Comparison of ENCODE assay signal across 8 cellular contexts in the genomic region with DNA sequence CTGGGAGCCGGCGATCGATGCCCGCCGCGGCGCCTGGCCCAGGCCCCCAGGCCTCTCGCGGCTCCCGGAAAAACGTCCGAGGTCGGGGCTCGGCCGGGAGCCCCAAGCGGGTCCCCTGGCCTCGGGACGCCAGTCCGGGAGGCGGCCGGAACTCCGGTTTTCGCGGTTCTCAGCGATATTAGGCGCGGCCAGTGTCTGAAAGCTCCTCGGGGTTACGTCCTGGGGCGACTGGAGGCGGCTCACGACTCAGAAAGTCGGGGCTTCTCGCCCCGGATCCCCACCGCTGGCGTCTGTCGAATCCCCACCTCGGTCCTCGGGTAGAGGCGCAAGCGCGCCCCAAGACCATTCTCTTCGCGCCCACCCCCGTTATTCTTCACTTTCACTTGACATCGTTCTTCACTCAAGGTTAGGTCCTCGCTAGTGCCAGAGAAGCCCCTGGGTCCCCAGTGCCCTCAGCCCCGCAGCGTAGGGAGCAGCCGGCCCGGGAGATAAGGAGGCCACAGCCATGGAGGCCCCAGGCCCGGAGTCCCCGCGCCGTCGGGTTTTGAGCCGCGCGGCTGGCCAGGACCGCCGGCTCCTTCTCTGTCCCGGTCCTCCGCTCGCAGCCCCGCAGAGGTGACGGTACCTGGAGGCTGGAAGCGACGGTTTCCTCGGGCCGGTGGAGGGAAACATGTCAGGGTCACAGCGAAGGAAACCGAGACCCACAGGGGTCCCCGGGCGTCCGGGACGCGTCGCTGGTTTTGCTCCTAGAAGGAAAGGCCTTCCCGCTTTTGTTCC. TPM values are rescaled to one million over a fixed set of nuclear protein-coding genes. Genes with fewer than 3 reads are reported as not detected.
DNase-seq lines count a peak whose midpoint lies in the region; ATAC-seq and TF ChIP-seq lines count a peak whose summit lies in the region.

No MANE protein-coding gene starts in this region.

- no peaks in the 10 kb centered on the region for H3K36me3 ChIP-seq in lower lobe of right lung

- intact Hi-C loops in activated CD4-positive, alpha-beta T cell treated with anti-CD3 and anti-CD28 coated beads for 36 hours (cut with DNase I, micrococcal nuclease) = loop anchor here (1.0 to 5.0 kb wide), 9 partner anchors 24 to 844 kb away; a partner anchor contains a TSS
- intact Hi-C loops in dendritic cell treated with granulocyte-macrophage colony-stimulating factor and Interleukin-4, amounts not matched to agents 40 ng/mL and 50 ng/mL, for 4 days (cut with micrococcal nuclease) = loop anchor here (1.0 to 10.0 kb wide), 5 partner anchors 24 to 758 kb away; a partner anchor contains a TSS
- intact Hi-C loops in lower lobe of right lung (cut with DNase I) = no loop called here

- peak overlapping the region; percentile 93 for H3K4me3 Mint-ChIP-seq in activated CD4-positive, alpha-beta T cell treated with anti-CD3 and anti-CD28 coated beads for 36 hours
- peak overlapping the region; percentile 93 for H3K4me3 Mint-ChIP-seq in dendritic cell treated with granulocyte-macrophage colony-stimulating factor and Interleukin-4, amounts not matched to agents 40 ng/mL and 50 ng/mL, for 4 days

- H3K36me3 Mint-ChIP-seq in activated CD4-positive, alpha-beta T cell treated with anti-CD3 and anti-CD28 coated beads for 36 hours (ENCODE audit: low read depth) = peaks cover 8% of the 10 kb centered on the region
- H3K36me3 Mint-ChIP-seq in dendritic cell treated with granulocyte-macrophage colony-stimulating factor and Interleukin-4, amounts not matched to agents 40 ng/mL and 50 ng/mL, for 4 days (ENCODE audit: low read depth) = peaks cover 19% of the 10 kb centered on the region

- H3K9me3 ChIP-seq in lower lobe of right lung = no peaks in the 10 kb centered on the region

- CTCF ChIA-PET in activated CD4-positive, alpha-beta T cell treated with anti-CD3 and anti-CD28 coated beads for 36 hours (lab: Charles Lee) = interaction anchor here (0.6 to 1.4 kb wide), 4 partner anchors 17 to 757 kb away, joined by 3 to 4 read pairs (median 3); a partner anchor contains a TSS

- peak; percentile 1 for ATAC-seq in GM18520 (IDR thresholded peaks at IDR 0.05; ENCODE audit: unreplicated experiment)
- peak; percentile 28 for ATAC-seq in HG03025 (IDR thresholded peaks at IDR 0.05; ENCODE audit: low FRiP score, unreplicated experiment)
- ATAC-seq in activated CD4-positive, alpha-beta T cell treated with anti-CD3 and anti-CD28 coated beads for 36 hours = peak; percentile 22
- ATAC-seq in lower lobe of right lung = peak; percentile 77 to 79

- peak overlapping the region; percentile 95 for H3K27ac ChIP-seq in lower lobe of right lung

- H3K4me3 ChIP-seq in lower lobe of right lung = peak overlapping the region; percentile 72

- peaks cover 9% of the 10 kb centered on the region for H3K27me3 Mint-ChIP-seq in activated CD4-positive, alpha-beta T cell treated with anti-CD3 and anti-CD28 coated beads for 36 hours
- peaks cover 5% of the 10 kb centered on the region for H3K27me3 Mint-ChIP-seq in dendritic cell treated with granulocyte-macrophage colony-stimulating factor and Interleukin-4, amounts not matched to agents 40 ng/mL and 50 ng/mL, for 4 days

- H3K27me3 ChIP-seq in lower lobe of right lung (ENCODE audit: low read depth) = no peaks in the 10 kb centered on the region

- peak; percentile 59 for DNase-seq in activated CD4-positive, alpha-beta T cell treated with anti-CD3 and anti-CD28 coated beads for 36 hours
- DNase-seq in lower lobe of right lung (peak; percentile 67), cortex of kidney (lab: John Stamatoyannopoulos, UW) (no peak), NCI-H526 treated with DMSO at 0.1 percent for 48 hours (lab: John Stamatoyannopoulos, UW) (no peak)
- peak; percentile 23 to 30 for DNase-seq in stimulated activated CD4-positive, alpha-beta T cell treated with anti-CD3 and anti-CD28 coated beads, Interleukin-4, amount 100 ng/mL, for 48 hours (ENCODE audit: low read depth in 2 of 2)

- POLR2A ChIA-PET in activated CD4-positive, alpha-beta T cell treated with anti-CD3 and anti-CD28 coated beads for 36 hours (lab: Charles Lee) = interaction anchor here (1.9 kb wide), 1 partner anchor 24 kb away, joined by 6 read pairs; no protein-coding TSS in a partner anchor

- H3K27ac Mint-ChIP-seq in activated CD4-positive, alpha-beta T cell treated with anti-CD3 and anti-CD28 coated beads for 36 hours = peak overlapping the region; percentile 91
- peak overlapping the region; percentile 99 for H3K27ac Mint-ChIP-seq in dendritic cell treated with granulocyte-macrophage colony-stimulating factor and Interleukin-4, amounts not matched to agents 40 ng/mL and 50 ng/mL, for 4 days

- no peaks in the 10 kb centered on the region for H3K9me3 Mint-ChIP-seq in activated CD4-positive, alpha-beta T cell treated with anti-CD3 and anti-CD28 coated beads for 36 hours (ENCODE audit: low read depth)
- H3K9me3 Mint-ChIP-seq in dendritic cell treated with granulocyte-macrophage colony-stimulating factor and Interleukin-4, amounts not matched to agents 40 ng/mL and 50 ng/mL, for 4 days = no peaks in the 10 kb centered on the region

- peaks cover 13% of the 10 kb centered on the region for H3K4me1 ChIP-seq in lower lobe of right lung

- no peak for TF ChIP-seq CTCF in lower lobe of right lung (IDR thresholded peaks at IDR 0.05)

- H3K4me1 Mint-ChIP-seq in activated CD4-positive, alpha-beta T cell treated with anti-CD3 and anti-CD28 coated beads for 36 hours = peaks cover 27% of the 10 kb centered on the region
- H3K4me1 Mint-ChIP-seq in dendritic cell treated with granulocyte-macrophage colony-stimulating factor and Interleukin-4, amounts not matched to agents 40 ng/mL and 50 ng/mL, for 4 days (ENCODE audit: low read depth) = peaks cover 11% of the 10 kb centered on the region

RNA-seq across cellular contexts. Expression of a gene that starts 35.2 kb away (rescaled TPM):
- total RNA-seq in activated CD4-positive, alpha-beta T cell treated with anti-CD3 and anti-CD28 coated beads for 36 hours = not detected
- not detected for total RNA-seq in lower lobe of right lung

Comparison
In these comparisons a context has a peak if more than half of its experiments do, and no peak if none do; other contexts are left out.
1. ATAC-seq: peak in every context shown above with its lines; median percentile 78 in lower lobe of right lung; 28 in HG03025; 22 in activated CD4-positive, alpha-beta T cell treated with anti-CD3 and anti-CD28 coated beads for 36 hours; 1 in GM18520.
2. DNase-seq: peak in activated CD4-positive, alpha-beta T cell treated with anti-CD3 and anti-CD28 coated beads for 36 hours (single experiment), lower lobe of right lung (single experiment) and stimulated activated CD4-positive, alpha-beta T cell treated with anti-CD3 and anti-CD28 coated beads, Interleukin-4, amount 100 ng/mL, for 48 hours (2 of 2); none in cortex of kidney (single experiment) and NCI-H526 treated with DMSO at 0.1 percent for 48 hours (single experiment).